In the genomic region with DNA sequence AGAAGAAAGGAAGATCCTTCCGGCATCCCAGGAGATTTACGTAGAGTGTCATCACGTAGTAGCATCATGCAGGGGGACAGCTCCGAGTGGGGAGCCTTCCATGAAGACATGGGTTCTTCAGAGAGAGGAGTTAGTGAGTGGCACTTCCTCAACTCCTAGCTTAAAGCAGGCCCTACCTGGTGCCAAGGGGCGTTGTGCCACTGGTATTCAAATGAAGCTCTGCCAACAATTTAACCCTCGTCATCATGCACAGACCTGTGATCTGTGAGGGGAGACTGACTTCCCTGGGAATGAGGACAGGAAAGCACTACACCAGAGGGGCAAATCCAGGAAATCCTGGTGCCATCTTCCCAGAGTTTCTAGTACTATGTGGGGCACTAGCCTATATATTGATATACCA, we compare ENCODE assay signal across 27 cellular contexts. TPM values are rescaled to one million over a fixed set of nuclear protein-coding genes. Genes with fewer than 3 reads are reported as not detected.
"Had no signal": no experiment of that assay in that cellular context is flagged by ENCODE, and none has a peak within 500 bp of the region (broad histone marks: within the 10 kb centered on the region; RNA-seq: fewer than 3 reads in every experiment).

No MANE protein-coding gene starts in this region.

- H3K4me1 Mint-ChIP-seq: immature natural killer cell; naive B cell; naive thymus-derived CD4-positive, alpha-beta T cell had no signal

- H3K36me3 Mint-ChIP-seq: immature natural killer cell; memory B cell; mesothelial cell of epicardium; naive B cell; naive thymus-derived CD4-positive, alpha-beta T cell had no signal

- H3K9me3 Mint-ChIP-seq: immature natural killer cell; memory B cell; mesothelial cell of epicardium; naive thymus-derived CD4-positive, alpha-beta T cell had no signal

- H3K27ac Mint-ChIP-seq: immature natural killer cell; memory B cell; mesothelial cell of epicardium; naive B cell; naive thymus-derived CD4-positive, alpha-beta T cell had no signal

- ATAC-seq: left cardiac atrium; left colon; left lobe of liver; left lung; left ventricle myocardium superior; lower lobe of right lung; mucosa of descending colon; naive thymus-derived CD4-positive, alpha-beta T cell had no signal

- FAIRE-seq: islet of Langerhans, keratinocyte, kidney had no signal

- DNase-seq: hippocampal formation; hypothalamus; immature natural killer cell; islet precursor cell; kidney; kidney glomerular epithelial cell; left cardiac atrium; left colon; left lung; left ventricle myocardium inferior; left ventricle myocardium superior; lower lobe of right lung; mammary epithelial cell; mesenchymal stem cell; mesendoderm; midbrain; mucosa of descending colon; naive B cell; naive thymus-derived CD4-positive, alpha-beta T cell had no signal

- H3K4me3 Mint-ChIP-seq: immature natural killer cell; memory B cell; mesothelial cell of epicardium; naive B cell; naive thymus-derived CD4-positive, alpha-beta T cell had no signal

RNA-seq across cellular contexts. Expression of gene TMEM266, which starts 59.0 kb away (rescaled TPM):
- total RNA-seq: left colon; left lobe of liver; left ventricle myocardium inferior; lung microvascular endothelial cell; mononuclear cell; myocyte; naive thymus-derived CD4-positive, alpha-beta T cell had no signal
- polyA plus RNA-seq: immature natural killer cell; naive thymus-derived CD4-positive, alpha-beta T cell had no signal
